1 cellular context compared by ENCODE assay signal in the genomic region with DNA sequence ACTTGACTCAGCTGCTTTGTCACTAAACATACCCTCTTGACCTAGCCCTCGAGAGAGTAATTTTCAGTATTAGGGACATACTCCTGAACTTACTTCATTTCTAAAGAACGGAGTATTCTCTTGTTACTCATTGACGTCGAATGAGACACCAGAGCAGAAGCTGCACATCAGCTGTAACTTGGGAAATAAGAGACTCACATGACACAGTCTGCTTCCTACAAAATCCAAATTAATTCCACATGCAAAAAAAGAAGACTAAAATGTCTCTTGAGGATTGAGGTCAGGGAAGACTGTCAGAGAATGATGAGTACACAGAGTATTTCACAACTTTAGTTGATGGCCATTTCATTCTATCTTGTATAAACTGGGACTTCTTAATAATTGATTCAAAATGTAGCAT.
A peak's percentile ranks its signal among the peaks of the same experiment; 100 is the strongest.
TF ChIP-seq lines count a peak whose summit lies in the region.

No MANE protein-coding gene starts in this region.

TF ChIP-seq in SK-N-SH, 30 proteins besides CTCF, POLR2A, EP300 and RAD21 (continued from another document):
- TF ChIP-seq, protein P1, sequence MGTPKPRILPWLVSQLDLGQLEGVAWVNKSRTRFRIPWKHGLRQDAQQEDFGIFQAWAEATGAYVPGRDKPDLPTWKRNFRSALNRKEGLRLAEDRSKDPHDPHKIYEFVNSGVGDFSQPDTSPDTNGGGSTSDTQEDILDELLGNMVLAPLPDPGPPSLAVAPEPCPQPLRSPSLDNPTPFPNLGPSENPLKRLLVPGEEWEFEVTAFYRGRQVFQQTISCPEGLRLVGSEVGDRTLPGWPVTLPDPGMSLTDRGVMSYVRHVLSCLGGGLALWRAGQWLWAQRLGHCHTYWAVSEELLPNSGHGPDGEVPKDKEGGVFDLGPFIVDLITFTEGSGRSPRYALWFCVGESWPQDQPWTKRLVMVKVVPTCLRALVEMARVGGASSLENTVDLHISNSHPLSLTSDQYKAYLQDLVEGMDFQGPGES (IDR thresholded peaks at IDR 0.05; ENCODE audit: low read depth, low read length): no peak
- no peak for TF ChIP-seq EZH2phosphoT487 (IDR thresholded peaks at IDR 0.05; ENCODE audit: borderline replicate concordance, low read depth)
- TF ChIP-seq FOXM1 (IDR thresholded peaks at IDR 0.05; ENCODE audit: low read depth): no peak
- TF ChIP-seq, protein P2, sequence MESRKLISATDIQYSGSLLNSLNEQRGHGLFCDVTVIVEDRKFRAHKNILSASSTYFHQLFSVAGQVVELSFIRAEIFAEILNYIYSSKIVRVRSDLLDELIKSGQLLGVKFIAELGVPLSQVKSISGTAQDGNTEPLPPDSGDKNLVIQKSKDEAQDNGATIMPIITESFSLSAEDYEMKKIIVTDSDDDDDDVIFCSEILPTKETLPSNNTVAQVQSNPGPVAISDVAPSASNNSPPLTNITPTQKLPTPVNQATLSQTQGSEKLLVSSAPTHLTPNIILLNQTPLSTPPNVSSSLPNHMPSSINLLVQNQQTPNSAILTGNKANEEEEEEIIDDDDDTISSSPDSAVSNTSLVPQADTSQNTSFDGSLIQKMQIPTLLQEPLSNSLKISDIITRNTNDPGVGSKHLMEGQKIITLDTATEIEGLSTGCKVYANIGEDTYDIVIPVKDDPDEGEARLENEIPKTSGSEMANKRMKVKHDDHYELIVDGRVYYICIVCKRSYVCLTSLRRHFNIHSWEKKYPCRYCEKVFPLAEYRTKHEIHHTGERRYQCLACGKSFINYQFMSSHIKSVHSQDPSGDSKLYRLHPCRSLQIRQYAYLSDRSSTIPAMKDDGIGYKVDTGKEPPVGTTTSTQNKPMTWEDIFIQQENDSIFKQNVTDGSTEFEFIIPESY (IDR thresholded peaks at IDR 0.05; ENCODE audit: borderline replicate concordance, low read depth): no peak
- TF ChIP-seq MXI1 (IDR thresholded peaks at IDR 0.05; ENCODE audit: low read depth, low read length): no peak
- no peak for TF ChIP-seq TEAD4 (IDR thresholded peaks at IDR 0.05; ENCODE audit: borderline replicate concordance, insufficient read depth)
- peak; percentile 87 for TF ChIP-seq RFX5 (IDR thresholded peaks at IDR 0.05; ENCODE audit: low read length)
- TF ChIP-seq, protein P3, sequence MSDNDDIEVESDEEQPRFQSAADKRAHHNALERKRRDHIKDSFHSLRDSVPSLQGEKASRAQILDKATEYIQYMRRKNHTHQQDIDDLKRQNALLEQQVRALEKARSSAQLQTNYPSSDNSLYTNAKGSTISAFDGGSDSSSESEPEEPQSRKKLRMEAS (IDR thresholded peaks at IDR 0.05; ENCODE audit: low read depth): 0 out of 2 replicates have a peak, but pooled peaks have one; percentile 29
- no peak for TF ChIP-seq CHD2 (IDR thresholded peaks at IDR 0.05; ENCODE audit: low read length, partially characterized antibody)
- TF ChIP-seq SIN3A (IDR thresholded peaks at IDR 0.05; ENCODE audit: borderline replicate concordance, low read depth, low read length): no peak
- TF ChIP-seq SMC3 (IDR thresholded peaks at IDR 0.05; ENCODE audit: low read depth, low read length): no peak
- TF ChIP-seq RCOR1 (IDR thresholded peaks at IDR 0.05; ENCODE audit: low read length): no peak
- TF ChIP-seq FOXJ3 (CRISPR knock-in tag; IDR thresholded peaks at IDR 0.05): no peak
TF ChIP-seq in SK-N-SH: peak in this region for 5.
